15 cellular contexts compared by ENCODE assay signal in genomic region chr17:43356999-43357398, GRCh38. TPM values are rescaled to one million over a fixed set of nuclear protein-coding genes. Genes with fewer than 3 reads are reported as not detected.
A peak's percentile ranks its signal among the peaks of the same experiment; 100 is the strongest.
DNase-seq lines count a peak whose midpoint lies in the region; ATAC-seq lines count a peak whose summit lies in the region.
"Had no signal": no experiment of that assay in that cellular context is flagged by ENCODE, and none has a peak within 500 bp of the region (broad histone marks: within the 10 kb centered on the region; RNA-seq: fewer than 3 reads in every experiment).

No MANE protein-coding gene starts in this region.

- DNase-seq in 8988T (peak; percentile 27), HK-2 (ENCODE audit: unreplicated experiment) (peak; percentile 61), amniotic stem cell (lab: John Stamatoyannopoulos, UW) (peak; percentile 84), iPS-NIHi11 (ENCODE audit: low spot score) (peak; percentile 29), germinal center (ENCODE audit: low spot score) (no peak), G401 (ENCODE audit: low spot score) (no peak), medulla oblongata (ENCODE audit: extremely low spot score) (no peak)
- DNase-seq: activated CD4-positive, CD25-positive, alpha-beta regulatory T cell; colonic mucosa; GF-D8; hippocampal formation; NCI-H345; SHP77; spleen had no signal

- no peak for ATAC-seq in GM21723 (IDR thresholded peaks at IDR 0.05; ENCODE audit: unreplicated experiment)

- in situ Hi-C loops in G401 (cut with HindIII; ENCODE audit: low sequenced_read_pairs): no loop called here

RNA-seq across cellular contexts. Expression of gene ARL4D, which starts 41.8 kb away (rescaled TPM):
- 16.7 and 17.6 TPM in 2 replicates for total RNA-seq in G401 (2014; rRNA removed; shearing (Covaris generic))

Comparison
In these comparisons a context has a peak if more than half of its experiments do, and no peak if none do; other contexts are left out.
1. DNase-seq: peak in 8988T (single experiment), HK-2 (single experiment), amniotic stem cell (single experiment) and iPS-NIHi11 (single experiment); none in germinal center (single experiment), G401 (single experiment) and medulla oblongata (single experiment).